27 cellular contexts compared by ENCODE assay signal in the genomic region with DNA sequence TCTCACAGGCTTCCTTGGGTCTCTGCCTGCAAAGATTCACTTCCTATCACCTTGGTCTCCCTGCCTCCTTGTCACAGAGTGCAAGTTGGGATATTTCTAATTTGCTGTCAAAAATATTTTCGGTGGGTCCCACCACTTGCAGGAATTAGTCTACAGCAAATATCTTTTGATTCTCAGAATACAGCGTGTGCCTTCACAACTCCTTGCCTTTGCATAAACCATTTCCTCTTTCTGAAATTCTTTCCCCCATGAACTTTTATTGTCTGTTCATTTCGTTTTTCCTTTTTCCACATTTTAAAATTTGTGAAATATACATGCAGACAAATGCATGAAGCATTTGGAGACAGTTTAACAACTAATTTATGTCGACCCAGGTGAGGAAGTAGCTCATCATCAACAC. TPM values are rescaled to one million over a fixed set of nuclear protein-coding genes. Genes with fewer than 3 reads are reported as not detected.
"Had no signal": no experiment of that assay in that cellular context is flagged by ENCODE, and none has a peak within 500 bp of the region (broad histone marks: within the 10 kb centered on the region; RNA-seq: fewer than 3 reads in every experiment).

No MANE protein-coding gene starts in this region.

- H3K4me1 ChIP-seq: prostate gland, right atrium auricular region, upper lobe of right lung had no signal

- H3K4me3 Mint-ChIP-seq: activated CD4-positive, alpha-beta T cell treated with anti-CD3 and anti-CD28 coated beads, Interleukin-2, amount 10 ng/mL, durations not matched to agents 24 days and 14 days; activated CD8-positive, alpha-beta memory T cell treated with anti-CD3 and anti-CD28 coated beads, Interleukin-2, amount 10 ng/mL, durations not matched to agents 7 days and 5 days; activated CD8-positive, alpha-beta T cell treated with anti-CD3 and anti-CD28 coated beads for 36 hours; activated naive CD4-positive, alpha-beta T cell treated with anti-CD3 and anti-CD28 coated beads, Interleukin-2, amount 10 ng/mL, durations not matched to agents 7 days and 5 days; nephron; stimulated activated naive CD8-positive, alpha-beta T cell treated with anti-CD3 and anti-CD28 coated beads, Interleukin-15, Interleukin-2, amounts not matched to agents 100 ng/mL and 50 ng/mL, for 24 hours; T-helper 17 cell had no signal

- H3K9me3 Mint-ChIP-seq: activated CD4-positive, alpha-beta T cell treated with anti-CD3 and anti-CD28 coated beads, Interleukin-2, amount 10 ng/mL, durations not matched to agents 24 days and 14 days; activated CD8-positive, alpha-beta T cell treated with anti-CD3 and anti-CD28 coated beads for 36 hours; activated naive CD4-positive, alpha-beta T cell treated with anti-CD3 and anti-CD28 coated beads, Interleukin-2, amount 10 ng/mL, durations not matched to agents 7 days and 5 days; immature natural killer cell; nephron; stimulated activated naive CD8-positive, alpha-beta T cell treated with anti-CD3 and anti-CD28 coated beads, Interleukin-15, Interleukin-2, amounts not matched to agents 100 ng/mL and 50 ng/mL, for 24 hours had no signal

- H3K4me1 Mint-ChIP-seq: activated naive CD4-positive, alpha-beta T cell treated with anti-CD3 and anti-CD28 coated beads, Interleukin-2, amount 10 ng/mL, durations not matched to agents 7 days and 5 days; nephron had no signal

- H3K36me3 ChIP-seq: lower lobe of right lung, neutrophil, ovary, prostate gland, right atrium auricular region, thyroid gland, upper lobe of right lung had no signal

- H3K27ac ChIP-seq: hepatocyte, lower lobe of right lung, neutrophil, ovary, prostate gland, right atrium auricular region, thyroid gland, upper lobe of right lung had no signal

- H3K9me3 ChIP-seq: lower lobe of right lung, neutrophil, ovary, prostate gland, right atrium auricular region, thyroid gland, upper lobe of right lung had no signal

- H3K27me3 ChIP-seq: hepatocyte, neutrophil, ovary, right atrium auricular region, thyroid gland, upper lobe of right lung had no signal

- ATAC-seq: activated CD4-positive, CD25-positive, alpha-beta regulatory T cell treated with anti-CD3 and anti-CD28 coated beads, Interleukin-2, amount 50 U/mL, for 24 hours; activated CD8-positive, alpha-beta memory T cell treated with anti-CD3 and anti-CD28 coated beads, Interleukin-2, amount 10 ng/mL, durations not matched to agents 7 days and 5 days; activated CD8-positive, alpha-beta T cell treated with anti-CD3 and anti-CD28 coated beads for 36 hours; esophagus mucosa; left lobe of liver; lower lobe of right lung; T-helper 17 cell; upper lobe of right lung had no signal

- H3K4me3 ChIP-seq: hepatocyte, lower lobe of right lung, ovary, prostate gland, right atrium auricular region, thyroid gland, upper lobe of right lung had no signal

- H3K36me3 Mint-ChIP-seq: activated CD8-positive, alpha-beta memory T cell treated with anti-CD3 and anti-CD28 coated beads, Interleukin-2, amount 10 ng/mL, durations not matched to agents 7 days and 5 days; activated naive CD4-positive, alpha-beta T cell treated with anti-CD3 and anti-CD28 coated beads, Interleukin-2, amount 10 ng/mL, durations not matched to agents 7 days and 5 days had no signal

- H3K27me3 Mint-ChIP-seq: activated CD4-positive, alpha-beta T cell treated with anti-CD3 and anti-CD28 coated beads, Interleukin-2, amount 10 ng/mL, durations not matched to agents 24 days and 14 days; activated CD8-positive, alpha-beta T cell treated with anti-CD3 and anti-CD28 coated beads for 36 hours; activated naive CD4-positive, alpha-beta T cell treated with anti-CD3 and anti-CD28 coated beads, Interleukin-2, amount 10 ng/mL, durations not matched to agents 7 days and 5 days; stimulated activated naive CD8-positive, alpha-beta T cell treated with anti-CD3 and anti-CD28 coated beads, Interleukin-15, Interleukin-2, amounts not matched to agents 100 ng/mL and 50 ng/mL, for 24 hours; T-helper 17 cell had no signal

- DNase-seq: activated CD4-positive, alpha-beta T cell treated with anti-CD3 and anti-CD28 coated beads, Interleukin-2, amount 10 ng/mL, durations not matched to agents 24 days and 14 days; activated CD8-positive, alpha-beta memory T cell treated with anti-CD3 and anti-CD28 coated beads, Interleukin-2, amount 10 ng/mL, durations not matched to agents 7 days and 5 days; activated CD8-positive, alpha-beta T cell treated with anti-CD3 and anti-CD28 coated beads for 36 hours; activated effector memory CD4-positive, alpha-beta T cell treated with anti-CD3 and anti-CD28 coated beads, Interleukin-2, amount 50 U/mL, for 16 hours; activated naive CD4-positive, alpha-beta T cell treated with anti-CD3 and anti-CD28 coated beads, Interleukin-2, amount 10 ng/mL, durations not matched to agents 7 days and 5 days; activated T-cell treated with anti-CD3 and anti-CD28 coated beads for 4 hours; dermis blood vessel endothelial cell; effector memory CD4-positive, alpha-beta T cell; foreskin melanocyte; immature natural killer cell; lower lobe of right lung; ovary; stimulated activated CD4-positive, alpha-beta T cell treated with anti-CD3 and anti-CD28 coated beads, Interleukin-4, amount 100 ng/mL, for 24 hours; substantia nigra; T-helper 17 cell; thyroid gland; upper lobe of right lung had no signal

- H3K27ac Mint-ChIP-seq: activated CD4-positive, alpha-beta T cell treated with anti-CD3 and anti-CD28 coated beads, Interleukin-2, amount 10 ng/mL, durations not matched to agents 24 days and 14 days; activated CD8-positive, alpha-beta memory T cell treated with anti-CD3 and anti-CD28 coated beads, Interleukin-2, amount 10 ng/mL, durations not matched to agents 7 days and 5 days; activated CD8-positive, alpha-beta T cell treated with anti-CD3 and anti-CD28 coated beads for 36 hours; activated naive CD4-positive, alpha-beta T cell treated with anti-CD3 and anti-CD28 coated beads, Interleukin-2, amount 10 ng/mL, durations not matched to agents 7 days and 5 days; nephron; stimulated activated naive CD8-positive, alpha-beta T cell treated with anti-CD3 and anti-CD28 coated beads, Interleukin-15, Interleukin-2, amounts not matched to agents 100 ng/mL and 50 ng/mL, for 24 hours; T-helper 17 cell had no signal

- H3K4me2 ChIP-seq: hepatocyte had no signal

RNA-seq across cellular contexts. Expression of a gene that starts 60.0 kb away (rescaled TPM):
- total RNA-seq: endothelial cell of umbilical vein had no signal
- polyA plus RNA-seq: endothelial cell of umbilical vein had no signal
